Comparison of ENCODE assay signal across 8 cellular contexts in the genomic region with DNA sequence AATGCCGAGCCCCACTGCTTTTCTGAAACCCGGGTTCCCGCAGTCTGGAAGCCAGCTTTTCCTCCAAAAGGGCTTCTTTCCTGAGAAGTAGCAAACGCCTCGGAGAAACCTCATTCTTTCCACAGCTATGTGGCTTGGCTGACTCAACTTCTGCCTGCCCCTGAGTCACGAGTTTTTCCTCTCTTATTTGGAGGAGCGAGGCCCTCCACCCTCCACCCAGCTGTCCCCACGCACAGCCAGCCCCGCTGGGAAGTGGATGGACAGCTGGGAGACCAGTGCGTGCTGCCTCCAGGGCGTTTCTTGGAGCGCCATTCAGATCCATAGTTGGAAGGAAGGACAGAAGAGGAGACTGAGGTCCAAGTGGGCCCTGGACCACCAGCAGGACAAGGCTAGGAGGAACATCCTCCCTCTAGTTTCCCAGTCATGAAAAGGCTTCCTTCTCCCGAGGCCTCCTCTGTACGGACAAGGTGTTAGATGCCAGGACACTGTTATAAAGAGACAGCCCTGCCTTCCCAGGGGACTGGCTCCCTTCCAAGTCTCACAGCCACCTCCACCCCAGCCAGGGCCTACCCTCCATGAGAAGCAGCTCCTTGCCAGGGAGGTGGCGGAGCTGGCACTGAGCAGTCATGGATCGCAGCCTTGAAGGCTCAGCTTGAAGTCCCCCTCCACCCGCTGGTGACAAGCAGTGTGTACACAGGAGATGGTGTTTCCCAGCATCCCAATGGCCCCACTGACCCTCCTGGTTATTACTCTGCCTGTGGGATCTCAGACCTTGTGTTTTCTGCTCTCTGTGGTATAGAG. TPM values are rescaled to one million over a fixed set of nuclear protein-coding genes. Genes with fewer than 3 reads are reported as not detected.
DNase-seq lines count a peak whose midpoint lies in the region; ATAC-seq and TF ChIP-seq lines count a peak whose summit lies in the region.

No MANE protein-coding gene starts in this region.

- peak overlapping the region; percentile 97 for H3K27ac ChIP-seq in smooth muscle cell (ENCODE audit: low read depth)

- 23% methylated on average over 17 of the region's 17 CpGs for WGBS in smooth muscle cell (ENCODE audit: low lambda C conversion rate)

- peaks cover 8% of the 10 kb centered on the region for H4K20me1 ChIP-seq in smooth muscle cell (ENCODE audit: low read depth)

- no peaks in the 10 kb centered on the region for H3K79me2 ChIP-seq in smooth muscle cell (ENCODE audit: low read depth)

- H3K9me3 ChIP-seq in smooth muscle cell (replicated peaks; ENCODE audit: low read depth), result no peaks in the 10 kb centered on the region

- peak overlapping the region; percentile 36 for H2AFZ ChIP-seq in smooth muscle cell (ENCODE audit: low read depth)

- no peaks in the 10 kb centered on the region for H3K36me3 ChIP-seq in smooth muscle cell (ENCODE audit: low read depth)

- peak; percentile 67 for DNase-seq in activated CD4-positive, alpha-beta T cell treated with anti-CD3 and anti-CD28 coated beads for 48 hours
- no peak for DNase-seq in activated CD4-positive, alpha-beta T cell treated with anti-CD3 and anti-CD28 coated beads for 4 hours
- peak; percentile 65 to 70 for DNase-seq in activated T-cell treated with anti-CD3 and anti-CD28 coated beads, Interleukin-2, amount 50 U/mL, for 48 hours
- DNase-seq in left cardiac atrium (peak; percentile 84), smooth muscle cell (lab: John Stamatoyannopoulos, UW; ENCODE audit: unreplicated experiment) (peak; percentile 48)

- no peak for TF ChIP-seq CTCF in smooth muscle cell (IDR thresholded peaks at IDR 0.05; ENCODE audit: borderline replicate concordance, insufficient read depth, poor library complexity, severe bottlenecking)

- H3K27me3 ChIP-seq in smooth muscle cell (ENCODE audit: low read depth), result no peaks in the 10 kb centered on the region

- H3K9ac ChIP-seq in smooth muscle cell (ENCODE audit: low read depth), result peak overlapping the region; percentile 73

- peaks cover 48% of the 10 kb centered on the region for H3K4me1 ChIP-seq in smooth muscle cell (ENCODE audit: low read depth)

- H3K4me3 ChIP-seq in smooth muscle cell, result peak overlapping the region; percentile 20

- peak; percentile 12 to 63 for ATAC-seq in left cardiac atrium
- ATAC-seq in HG02642 (IDR thresholded peaks at IDR 0.05; ENCODE audit: poor library complexity, unreplicated experiment), result no peak
- no peak for ATAC-seq in HG02798 (IDR thresholded peaks at IDR 0.05; ENCODE audit: poor library complexity, unreplicated experiment)
- no peak for ATAC-seq in GM21367 (IDR thresholded peaks at IDR 0.05; ENCODE audit: unreplicated experiment)

- H3F3A ChIP-seq in smooth muscle cell (ENCODE audit: low read depth), result peaks cover 36% of the 10 kb centered on the region

- peak overlapping the region; percentile 88 for H3K4me2 ChIP-seq in smooth muscle cell

- intact Hi-C loops in left cardiac atrium (cut with DNase I), result no loop called here

RNA-seq across cellular contexts. Expression of a gene that starts 2.5 kb away (rescaled TPM):
- total RNA-seq in left cardiac atrium, result 10 to 100 TPM; 28.1 to 32.8 TPM
- total RNA-seq in smooth muscle cell, result 2.2 and 2.3 TPM in 2 replicates
- polyA plus RNA-seq in smooth muscle cell, result 4.0 and 6.9 TPM in 2 replicates

RNA-seq across cellular contexts. Expression of a gene that starts 52.3 kb away (rescaled TPM):
- 10 to 100 TPM; 48.2 to 52.0 TPM for total RNA-seq in left cardiac atrium
- total RNA-seq in smooth muscle cell, result 22.7 and 29.7 TPM in 2 replicates
- polyA plus RNA-seq in smooth muscle cell, result 30.0 TPM in 2 replicates

RNA-seq across cellular contexts. Expression of a gene that starts 56.7 kb away (rescaled TPM):
- total RNA-seq in left cardiac atrium (10 to 100 TPM; 48.7 to 50.8 TPM), smooth muscle cell (54.4 and 68.8 TPM in 2 replicates)
- polyA plus RNA-seq in smooth muscle cell, result 90.6 and 94.9 TPM in 2 replicates

Comparison
In these comparisons a context has a peak if more than half of its experiments do, and no peak if none do; other contexts are left out.
1. DNase-seq: peak in activated CD4-positive, alpha-beta T cell treated with anti-CD3 and anti-CD28 coated beads for 48 hours (single experiment), activated T-cell treated with anti-CD3 and anti-CD28 coated beads, Interleukin-2, amount 50 U/mL, for 48 hours (2 of 2), left cardiac atrium (single experiment) and smooth muscle cell (single experiment); none in activated CD4-positive, alpha-beta T cell treated with anti-CD3 and anti-CD28 coated beads for 4 hours (0 of 2).
2. ATAC-seq: peak in left cardiac atrium (2 of 2); none in HG02642 (single experiment), HG02798 (single experiment) and GM21367 (single experiment).